Comparison of ENCODE assay signal across 8 cellular contexts in genomic region chr17:80101160-80101945, GRCh38. TPM values are rescaled to one million over a fixed set of nuclear protein-coding genes. Genes with fewer than 3 reads are reported as not detected.
DNase-seq lines count a peak whose midpoint lies in the region; ATAC-seq and TF ChIP-seq lines count a peak whose summit lies in the region.

TSS of gene GAA (plus strand) at chr17:80101581. CDS start at chr17:80104587, 3,006 bp downstream.

- peak; percentile 76 to 77 for TF ChIP-seq POLR2A in gastroesophageal sphincter (IDR thresholded peaks at IDR 0.05)

- TF ChIP-seq CTCF in DND-41 (IDR thresholded peaks at IDR 0.05; ENCODE audit: borderline replicate concordance, extremely low read depth, low read length, poor library complexity, severe bottlenecking) (peak; percentile 87), gastroesophageal sphincter (IDR thresholded peaks at IDR 0.05) (peak in 3 of 4 experiments; percentile 92 to 98 (median 97))

- peak within 1 kb of the TSS; percentile 97 for H3K4me2 ChIP-seq in DND-41 (ENCODE audit: insufficient read depth, low read length)

- no peaks in the 10 kb centered on the region for H4K20me1 ChIP-seq in DND-41 (ENCODE audit: insufficient read depth, low read length)

- ATAC-seq in DND-41 (ENCODE audit: insufficient read depth, low read depth) (peak; percentile 87), GM21737 (IDR thresholded peaks at IDR 0.05; ENCODE audit: unreplicated experiment) (peak; percentile 53), gastroesophageal sphincter (peak; percentile 94)

- TF ChIP-seq EP300 in gastroesophageal sphincter (IDR thresholded peaks at IDR 0.05), result no peak

- H3K9me3 ChIP-seq in DND-41 (ENCODE audit: insufficient read depth, low read length, severe bottlenecking) (no peaks in the 10 kb centered on the region), gastroesophageal sphincter (no peaks in the 10 kb centered on the region)

- H3K27ac ChIP-seq in DND-41 (ENCODE audit: low read length) (peak within 1 kb of the TSS; percentile 88), gastroesophageal sphincter (peak within 1 kb of the TSS; percentile 94 to 96 (median 96))

- no peaks in the 10 kb centered on the region; the same call in 1 of the 2 replicates for H3K36me3 ChIP-seq in DND-41 (ENCODE audit: insufficient read depth, low read length)
- peaks cover 0 to 4% of the 10 kb centered on the region in 2 donors for H3K36me3 ChIP-seq in gastroesophageal sphincter

- H3K27me3 ChIP-seq in DND-41 (ENCODE audit: insufficient read depth, low read length, poor library complexity) (no peaks in the 10 kb centered on the region), gastroesophageal sphincter (no peaks in the 10 kb centered on the region)

- H3K4me1 ChIP-seq in DND-41 (ENCODE audit: insufficient read depth, low read length), result peaks cover 31% of the 10 kb centered on the region
- peaks cover 0 to 33% (median 11%) of the 10 kb centered on the region in 3 donors for H3K4me1 ChIP-seq in gastroesophageal sphincter

- H3K79me2 ChIP-seq in DND-41 (ENCODE audit: insufficient read depth, low read length), result peaks cover 15% of the 10 kb centered on the region

- 0% methylated on average over 5 of the region's 107 CpGs; no CpG with 5 or more reads in 1 of the 2 donors for WGBS in gastroesophageal sphincter (ENCODE audit: low coverage in 1 of 2), 2 donors

- peak; percentile 87 for DNase-seq in DND-41
- DNase-seq in LoVo (ENCODE audit: low spot score), result peak; percentile 90
- peak; percentile 90 for DNase-seq in SK-MEL-5 (ENCODE audit: low read depth, low spot score)
- peak; percentile 84 for DNase-seq in activated naive CD4-positive, alpha-beta T cell treated with Interleukin-2 at 50 U/mL for 16 hours
- DNase-seq in nucleus accumbens (lab: John Stamatoyannopoulos, UW), result peak in 52 of 56 donors; percentile 38 to 90 (median 74)
- DNase-seq in superior temporal gyrus (ENCODE audit: extremely low spot score), result peak; percentile 79

- peak within 1 kb of the TSS; percentile 97 for H3K9ac ChIP-seq in DND-41 (ENCODE audit: low read depth, low read length)

- in situ Hi-C loops in SK-MEL-5 (cut with HindIII; ENCODE audit: low pct_unique_long_range_greater_than_20kb, low sequenced_read_pairs), result no loop called here

- H3K4me3 ChIP-seq in DND-41 (ENCODE audit: low read depth in 1 of 2, low read length in 2 of 2) (peak within 1 kb of the TSS; percentile 70 to 97), gastroesophageal sphincter (peak within 1 kb of the TSS; percentile 68 to 90)

- peak within 1 kb of the TSS; percentile 99 for H2AFZ ChIP-seq in DND-41 (ENCODE audit: low read depth, low read length)

RNA-seq across cellular contexts. Expression of gene GAA, which starts in this region (rescaled TPM):
- 88.7 and 97.7 TPM in 2 replicates for total RNA-seq in SK-MEL-5 (2014; rRNA removed; shearing (Covaris generic))
- 242 and 314 TPM in 2 replicates for polyA plus RNA-seq in SK-MEL-5 (2015; cell fraction: cytosol; rRNA removed)
- 487 and 533 TPM in 2 replicates for polyA plus RNA-seq in SK-MEL-5 (2015; cell fraction: nucleus; rRNA removed)
- total RNA-seq in gastroesophageal sphincter, result 10 to 100 TPM; 35.6 to 73.2 (median 47.4) TPM

Comparison
In these comparisons a context has a peak if more than half of its experiments do, and no peak if none do; other contexts are left out.
1. Peak in every context shown above with its lines: DNase-seq, ATAC-seq, H3K4me3 ChIP-seq and H3K27ac ChIP-seq.